In genomic region chr14:67514650-67515385, GRCh38 we compare ENCODE assay signal across 8 cellular contexts.
DNase-seq lines count a peak whose midpoint lies in the region.

No MANE protein-coding gene starts in this region.

- H3K27me3 ChIP-seq in HUES6 (ENCODE audit: control insufficient read depth, insufficient read depth, low read length): peaks cover 82% of the 10 kb centered on the region

- H3K9me3 ChIP-seq in HUES6 (ENCODE audit: control insufficient read depth, insufficient read depth, low read depth, low read length): no peaks in the 10 kb centered on the region

- H3K4me3 ChIP-seq in HUES6 (ENCODE audit: low read depth, low read length): peak overlapping the region; percentile 68

- H3K36me3 ChIP-seq in HUES6 (ENCODE audit: control insufficient read depth, insufficient read depth, low read length): no peaks in the 10 kb centered on the region

- peak; percentile 36 for DNase-seq in SIG-M5 treated with dmso at 0.1 percent for 504 hours (lab: John Stamatoyannopoulos, UW; ENCODE audit: unreplicated experiment)
- no peak for DNase-seq in SIG-M5 (lab: John Stamatoyannopoulos, UW)
- DNase-seq in UCSD-AML1 (lab: John Stamatoyannopoulos, UW; ENCODE audit: unreplicated experiment): peak; percentile 28
- DNase-seq in cerebellar cortex (ENCODE audit: low spot score): peak; percentile 52
- peak; percentile 30 for DNase-seq in kidney tubule cell (ENCODE audit: low spot score)
- DNase-seq in stimulated activated CD4-positive, alpha-beta T cell treated with anti-CD3 and anti-CD28 coated beads, Interleukin-1b, Interleukin-23, amount 100 ng/mL, for 48 hours: peak; percentile 16
- DNase-seq in NCI-H1048 (lab: John Stamatoyannopoulos, UW): no peak

- peaks cover 9% of the 10 kb centered on the region for H3K4me1 ChIP-seq in HUES6 (ENCODE audit: control insufficient read depth, insufficient read depth, low read length)

- no peak overlapping the region for H3K27ac ChIP-seq in HUES6 (ENCODE audit: low read depth, low read length)

- no peak overlapping the region for H3K9ac ChIP-seq in HUES6 (ENCODE audit: low read length)

Comparison
In these comparisons a context has a peak if more than half of its experiments do, and no peak if none do; other contexts are left out.
1. DNase-seq: peak in SIG-M5 treated with dmso at 0.1 percent for 504 hours (single experiment), UCSD-AML1 (single experiment), cerebellar cortex (single experiment), kidney tubule cell (single experiment) and stimulated activated CD4-positive, alpha-beta T cell treated with anti-CD3 and anti-CD28 coated beads, Interleukin-1b, Interleukin-23, amount 100 ng/mL, for 48 hours (single experiment); none in SIG-M5 (single experiment) and NCI-H1048 (single experiment).